25 cellular contexts compared by ENCODE assay signal in the genomic region with DNA sequence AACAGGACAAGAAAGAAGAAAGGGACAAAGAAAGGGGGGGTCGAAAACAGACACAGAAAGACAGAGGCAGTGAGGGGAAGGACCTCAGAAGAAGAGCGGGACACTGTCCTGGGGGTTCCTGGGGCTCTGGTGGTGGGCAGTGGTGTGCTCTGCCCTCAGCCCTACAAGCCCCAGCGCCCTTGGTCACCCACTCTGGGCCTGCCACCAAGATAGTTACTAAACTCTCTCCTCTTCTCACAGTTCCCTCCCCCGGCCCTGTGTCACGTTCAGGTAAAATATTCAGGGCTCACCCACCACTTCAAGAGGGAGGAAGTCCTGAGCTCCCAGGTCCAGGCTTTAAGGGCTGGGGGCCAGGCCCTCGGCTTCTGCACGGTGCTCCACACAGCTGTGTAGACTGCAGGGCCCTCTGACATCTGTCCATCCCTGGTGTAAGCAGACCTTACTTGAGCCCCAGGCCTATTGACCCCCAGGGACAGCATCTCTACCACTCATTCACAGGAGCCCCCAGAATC.
DNase-seq lines count a peak whose midpoint lies in the region; ATAC-seq, FAIRE-seq and TF ChIP-seq lines count a peak whose summit lies in the region.
"Had no signal": no experiment of that assay in that cellular context is flagged by ENCODE, and none has a peak within 500 bp of the region (broad histone marks: within the 10 kb centered on the region; RNA-seq: fewer than 3 reads in every experiment).

No MANE protein-coding gene starts in this region.

- DNase-seq in HFFc6 (no peak), astrocyte (ENCODE audit: low read depth) (no peak), kidney (peak; percentile 26), sigmoid colon (peak; percentile 49), RCC 7860 (ENCODE audit: low spot score) (no peak), psoas muscle (no peak)
- DNase-seq: activated gamma-delta T cell treated with Interleukin-2 at 50 U/mL for 16 hours; activated T-cell treated with anti-CD3 and anti-CD28 coated beads, Interleukin-2, amount 50 U/mL, for 1 hour; brain microvascular endothelial cell; C1 segment of cervical spinal cord; COR-L47; DMS79; effector memory CD4-positive, alpha-beta T cell; erythroblast; GDM1; HCEC 1CT; heart left ventricle; left cardiac atrium; NCI-H1417 treated with DMSO at 0.1 percent for 48 hours; NCI-H2081 treated with DMSO at 0.1 percent for 48 hours; NCI-H748 treated with DMSO at 0.1 percent for 48 hours; stimulated activated CD4-positive, alpha-beta T cell treated with anti-CD3 and anti-CD28 coated beads, Interleukin-2, amount 100 ng/mL, for 48 hours had no signal

- no peak for TF ChIP-seq CTCF in HFFc6 (IDR thresholded peaks at IDR 0.05)
- no peak for TF ChIP-seq CTCF in astrocyte (IDR thresholded peaks at IDR 0.05; ENCODE audit: insufficient read depth, low read depth, low read length)
- TF ChIP-seq CTCF in kidney (IDR thresholded peaks at IDR 0.05; ENCODE audit: borderline replicate concordance, extremely low read depth, insufficient read depth): no peak
- no peak for TF ChIP-seq CTCF in sigmoid colon (IDR thresholded peaks at IDR 0.05)
- no peak for TF ChIP-seq CTCF in psoas muscle (IDR thresholded peaks at IDR 0.05)

- H3K4me1 ChIP-seq in astrocyte (ENCODE audit: insufficient read depth, low read length): peaks cover 42% of the 10 kb centered on the region
- H3K4me1 ChIP-seq in kidney (ENCODE audit: control insufficient read depth in 1 of 2, insufficient read depth in 1 of 2, low read depth in 1 of 2, low read length in 2 of 2): peaks cover 0 to 6% of the 10 kb centered on the region in 2 donors
- H3K4me1 ChIP-seq in sigmoid colon: peaks cover 0 to 41% (median 34%) of the 10 kb centered on the region in 4 donors
- peaks cover 15% of the 10 kb centered on the region for H3K4me1 ChIP-seq in psoas muscle

- FAIRE-seq in astrocyte (lab: Jason Lieb, UNC): no peak
- no peak for FAIRE-seq in kidney (lab: Jason Lieb, UNC)
- FAIRE-seq in RCC 7860 (lab: Jason Lieb, UNC): no peak

- H3K9me3 ChIP-seq in astrocyte (ENCODE audit: insufficient read depth, low read depth, low read length) (no peaks in the 10 kb centered on the region), kidney (ENCODE audit: control insufficient read depth in 1 of 2, low read length in 2 of 2) (no peaks in the 10 kb centered on the region), sigmoid colon (no peaks in the 10 kb centered on the region), psoas muscle (no peaks in the 10 kb centered on the region)
- H3K9me3 ChIP-seq: heart left ventricle had no signal

- no peak for ATAC-seq in psoas muscle
- no peak for ATAC-seq in HG02970 (IDR thresholded peaks at IDR 0.05; ENCODE audit: low FRiP score, unreplicated experiment)
- ATAC-seq: activated CD4-positive, alpha-beta T cell treated with anti-CD3 and anti-CD28 coated beads for 36 hours; heart left ventricle; left cardiac atrium had no signal

- no peaks in the 10 kb centered on the region for H4K20me1 ChIP-seq in astrocyte (ENCODE audit: insufficient read depth, low read length)

- no peaks in the 10 kb centered on the region for H3K79me2 ChIP-seq in astrocyte (ENCODE audit: insufficient read depth, low read length)

- H3K9me3 Mint-ChIP-seq in HFFc6 (no peaks in the 10 kb centered on the region), astrocyte (ENCODE audit: unreplicated experiment) (no peaks in the 10 kb centered on the region)
- H3K9me3 Mint-ChIP-seq: type B pancreatic cell had no signal

- H2AFZ ChIP-seq in astrocyte (ENCODE audit: low read depth, low read length): no peak overlapping the region

- H3K4me2 ChIP-seq in astrocyte (ENCODE audit: low read length): no peak overlapping the region

- no peak for TF ChIP-seq POLR2A in sigmoid colon (IDR thresholded peaks at IDR 0.05)

- no peak overlapping the region for H3K4me3 ChIP-seq in astrocyte (ENCODE audit: insufficient read depth, low read depth, low read length)
- no peak overlapping the region for H3K4me3 ChIP-seq in kidney (ENCODE audit: low read length in 2 of 2)
- no peak overlapping the region for H3K4me3 ChIP-seq in sigmoid colon
- H3K4me3 ChIP-seq in psoas muscle: no peak overlapping the region
- H3K4me3 ChIP-seq: heart left ventricle had no signal

- H3K27ac ChIP-seq in astrocyte (ENCODE audit: low read depth, low read length): no peak overlapping the region
- H3K27ac ChIP-seq in kidney (ENCODE audit: low read depth in 2 of 2, low read length in 2 of 2): no peak overlapping the region
- peak overlapping the region in 1 of 4 donors; percentile 87 for H3K27ac ChIP-seq in sigmoid colon
- no peak overlapping the region for H3K27ac ChIP-seq in psoas muscle
- H3K27ac ChIP-seq: brain microvascular endothelial cell, heart left ventricle had no signal

- H3K27me3 ChIP-seq in astrocyte (ENCODE audit: insufficient read depth, low read length): no peaks in the 10 kb centered on the region
- H3K27me3 ChIP-seq in sigmoid colon: no peaks in the 10 kb centered on the region
- no peaks in the 10 kb centered on the region for H3K27me3 ChIP-seq in psoas muscle (ENCODE audit: insufficient read depth in 3 of 3, low read length in 2 of 3)
- H3K27me3 ChIP-seq: brain microvascular endothelial cell, heart left ventricle had no signal

- H3K36me3 Mint-ChIP-seq in HFFc6 (ENCODE audit: low read depth): no peaks in the 10 kb centered on the region
- H3K36me3 Mint-ChIP-seq in astrocyte (ENCODE audit: low read depth, unreplicated experiment): no peaks in the 10 kb centered on the region
- H3K36me3 Mint-ChIP-seq: type B pancreatic cell had no signal

- no peak for TF ChIP-seq EP300 in sigmoid colon (IDR thresholded peaks at IDR 0.05)

- H3K27me3 Mint-ChIP-seq in HFFc6 (ENCODE audit: insufficient read depth): peaks cover 2% of the 10 kb centered on the region
- H3K27me3 Mint-ChIP-seq in astrocyte (ENCODE audit: low read depth, unreplicated experiment): peaks cover 9% of the 10 kb centered on the region
- H3K27me3 Mint-ChIP-seq: type B pancreatic cell had no signal

- H3K4me1 Mint-ChIP-seq in HFFc6 (ENCODE audit: low read depth): peaks cover 57% of the 10 kb centered on the region
- H3K4me1 Mint-ChIP-seq in astrocyte (ENCODE audit: low read depth, unreplicated experiment): peaks cover 50% of the 10 kb centered on the region

- H3K36me3 ChIP-seq in astrocyte (ENCODE audit: insufficient read depth, low read length): no peaks in the 10 kb centered on the region
- H3K36me3 ChIP-seq in kidney (ENCODE audit: control insufficient read depth in 1 of 2, insufficient read depth in 2 of 2, low read length in 2 of 2): no peaks in the 10 kb centered on the region
- H3K36me3 ChIP-seq in sigmoid colon: no peaks in the 10 kb centered on the region
- no peaks in the 10 kb centered on the region for H3K36me3 ChIP-seq in psoas muscle (ENCODE audit: insufficient read depth in 1 of 2, low read depth in 1 of 2)
- H3K36me3 ChIP-seq: brain microvascular endothelial cell, heart left ventricle had no signal

- no peak overlapping the region for H3K9ac ChIP-seq in astrocyte (ENCODE audit: low read length)
- H3K9ac ChIP-seq in kidney (ENCODE audit: low read length in 2 of 2): no peak overlapping the region

- intact Hi-C loops in kidney (cut with DNase I): no loop called here
- intact Hi-C loops in sigmoid colon (cut with DNase I): no loop called here
- intact Hi-C loops in psoas muscle (cut with DNase I): no loop called here

- 90 to 93% methylated on average over 7 of the region's 7 CpGs for WGBS in sigmoid colon, 2 donors
- 92 to 97% (median 96%) methylated on average over 5 to 7 of the region's 7 CpGs for WGBS in psoas muscle, 3 donors

- H3K4me3 Mint-ChIP-seq in HFFc6 (no peak overlapping the region), astrocyte (ENCODE audit: unreplicated experiment) (no peak overlapping the region)
- H3K4me3 Mint-ChIP-seq: activated CD4-positive, alpha-beta T cell treated with anti-CD3 and anti-CD28 coated beads for 36 hours; type B pancreatic cell had no signal

- H3K27ac Mint-ChIP-seq in HFFc6 (0 out of 2 replicates have a peak overlapping the region, but pooled peaks have one; percentile 96), astrocyte (ENCODE audit: unreplicated experiment) (peak overlapping the region; percentile 35)
- H3K27ac Mint-ChIP-seq: activated CD4-positive, alpha-beta T cell treated with anti-CD3 and anti-CD28 coated beads for 36 hours; type B pancreatic cell had no signal

Comparison
In these comparisons a context has a peak if more than half of its experiments do, and no peak if none do; other contexts are left out.
1. DNase-seq: peak in kidney (single experiment) and sigmoid colon (single experiment); none in HFFc6 (single experiment), astrocyte (single experiment), RCC 7860 (single experiment) and psoas muscle (0 of 2).